In the genomic region with DNA sequence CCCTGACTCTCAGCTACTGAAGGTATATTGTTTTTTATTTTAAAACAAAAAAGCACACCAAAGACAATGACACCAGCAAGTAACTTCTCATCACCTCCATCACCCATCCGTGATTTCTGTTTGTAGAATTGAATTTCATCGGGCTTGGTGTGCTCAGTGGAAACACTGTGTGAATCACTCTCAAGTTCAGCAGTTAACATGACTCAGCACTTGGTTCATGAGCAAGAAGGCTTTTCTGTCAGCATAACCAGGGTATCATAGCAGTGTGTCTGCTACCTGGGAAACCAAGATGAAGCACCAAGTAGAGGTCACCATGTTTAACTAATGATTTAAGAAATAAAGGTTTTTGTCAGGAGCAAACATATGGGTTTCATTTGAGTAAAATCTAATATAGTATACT, we compare ENCODE assay signal across 12 cellular contexts.
A peak's percentile ranks its signal among the peaks of the same experiment; 100 is the strongest.
DNase-seq lines count a peak whose midpoint lies in the region; ATAC-seq and TF ChIP-seq lines count a peak whose summit lies in the region.
"Had no signal": no experiment of that assay in that cellular context is flagged by ENCODE, and none has a peak within 500 bp of the region (broad histone marks: within the 10 kb centered on the region; RNA-seq: fewer than 3 reads in every experiment).

No MANE protein-coding gene starts in this region.

- 25% methylated on average over 2 of the region's 2 CpGs for WGBS in mesenchymal stem cell
- 77 to 78% methylated on average over 2 of the region's 2 CpGs for WGBS in lower leg skin, 2 donors

- H3K36me3 ChIP-seq in mesenchymal stem cell (ENCODE audit: control insufficient read depth in 1 of 2, insufficient read depth in 2 of 2, low read depth in 1 of 2, low read length in 2 of 2) (no peaks in the 10 kb centered on the region), vagina (no peaks in the 10 kb centered on the region)
- H3K36me3 ChIP-seq: right atrium auricular region had no signal

- H3K4me1 ChIP-seq in mesenchymal stem cell (ENCODE audit: control insufficient read depth, insufficient read depth, low read depth, low read length) = peaks cover 3% of the 10 kb centered on the region
- no peaks in the 10 kb centered on the region for H3K4me1 ChIP-seq in vagina
- H3K4me1 ChIP-seq: right atrium auricular region had no signal

- no peaks in the 10 kb centered on the region for H3K79me1 ChIP-seq in mesenchymal stem cell (replicated peaks; ENCODE audit: low read length, poor library complexity, severe bottlenecking)

- no peak overlapping the region for H2BK12ac ChIP-seq in mesenchymal stem cell (ENCODE audit: low read length in 2 of 2)

- H3K9me3 ChIP-seq in mesenchymal stem cell (ENCODE audit: control insufficient read depth, low read length) = peaks cover 4% of the 10 kb centered on the region
- H3K9me3 ChIP-seq in vagina = no peaks in the 10 kb centered on the region
- H3K9me3 ChIP-seq: right atrium auricular region had no signal

- no peak overlapping the region for H2AK5ac ChIP-seq in mesenchymal stem cell (ENCODE audit: low read length, severe bottlenecking)

- no peak overlapping the region for H3K4me2 ChIP-seq in mesenchymal stem cell (ENCODE audit: low read length, poor library complexity, severe bottlenecking)

- no peak overlapping the region for H3K18ac ChIP-seq in mesenchymal stem cell (ENCODE audit: low read depth in 1 of 2, low read length in 2 of 2)

- no peak overlapping the region for H3K23ac ChIP-seq in mesenchymal stem cell (ENCODE audit: low read length in 2 of 2)

- DNase-seq in DMS 273 (lab: John Stamatoyannopoulos, UW; ENCODE audit: unreplicated experiment) = peak; percentile 10
- DNase-seq in DMS 273 treated with DMSO at 0.1 percent for 48 hours (lab: John Stamatoyannopoulos, UW) = no peak
- DNase-seq in M059J (ENCODE audit: low read depth) = peak; percentile 92
- peak; percentile 26 for DNase-seq in brain pericyte (ENCODE audit: low read depth, low spot score)
- peak; percentile 74 for DNase-seq in mesenchymal stem cell
- DNase-seq in vagina (ENCODE audit: extremely low spot score in 2 of 2) = no peak
- DNase-seq in lower leg skin (ENCODE audit: low spot score in 2 of 2) = no peak
- DNase-seq: NCI-H1048; NK-92 treated with Interleukin-12 subunit alpha and Interleukin-12 subunit beta, amount 100 ng/mL, for 24 hours had no signal

- H3K4ac ChIP-seq in mesenchymal stem cell (ENCODE audit: low read depth in 1 of 2, low read length in 2 of 2) = no peak overlapping the region

- H4K8ac ChIP-seq in mesenchymal stem cell (ENCODE audit: low read length) = no peak overlapping the region

- no peak overlapping the region for H2BK5ac ChIP-seq in mesenchymal stem cell (ENCODE audit: low read depth, low read length, poor library complexity, severe bottlenecking)

- TF ChIP-seq CTCF in vagina (IDR thresholded peaks at IDR 0.05) (no peak), lower leg skin (IDR thresholded peaks at IDR 0.05) (no peak)

- intact Hi-C loops in vagina (cut with DNase I) = no loop called here
- intact Hi-C loops in lower leg skin (cut with DNase I; ENCODE audit: low total_unique reads) = no loop called here

- H2AFZ ChIP-seq in mesenchymal stem cell (ENCODE audit: low read depth, low read length) = no peak overlapping the region

- no peaks in the 10 kb centered on the region for H3K27me3 ChIP-seq in mesenchymal stem cell (ENCODE audit: control insufficient read depth in 1 of 2, insufficient read depth in 1 of 2, low read length in 2 of 2)
- H3K27me3 ChIP-seq in vagina = no peaks in the 10 kb centered on the region
- H3K27me3 ChIP-seq: right atrium auricular region had no signal

- H2BK120ac ChIP-seq in mesenchymal stem cell (ENCODE audit: low read depth, low read length) = no peak overlapping the region

- no peak overlapping the region for H3K4me3 ChIP-seq in mesenchymal stem cell (ENCODE audit: insufficient read depth in 1 of 2, low read depth in 1 of 2, low read length in 2 of 2)
- H3K4me3 ChIP-seq in vagina = no peak overlapping the region
- no peak overlapping the region for H3K4me3 ChIP-seq in lower leg skin (ENCODE audit: low read depth, poor library complexity, severe bottlenecking)
- H3K4me3 ChIP-seq: right atrium auricular region had no signal

- no peak for ATAC-seq in GM21526 (IDR thresholded peaks at IDR 0.05; ENCODE audit: low FRiP score, unreplicated experiment)

- TF ChIP-seq POLR2A in vagina (IDR thresholded peaks at IDR 0.05) = no peak
- no peak for TF ChIP-seq POLR2A in lower leg skin (IDR thresholded peaks at IDR 0.05)

- no peak overlapping the region for H3K14ac ChIP-seq in mesenchymal stem cell (ENCODE audit: low read length in 2 of 2)

- peak overlapping the region; percentile 50 for H3K9ac ChIP-seq in mesenchymal stem cell (ENCODE audit: low read length)

- H3K27ac ChIP-seq in mesenchymal stem cell (ENCODE audit: low read length, poor library complexity, severe bottlenecking) (no peak overlapping the region), vagina (no peak overlapping the region)
- H3K27ac ChIP-seq: 22Rv1, right atrium auricular region had no signal

- H2BK15ac ChIP-seq in mesenchymal stem cell (ENCODE audit: low read depth, poor library complexity, severe bottlenecking) = no peak overlapping the region

- no peak overlapping the region for H4K91ac ChIP-seq in mesenchymal stem cell (ENCODE audit: low read length)

Comparison
In these comparisons a context has a peak if more than half of its experiments do, and no peak if none do; other contexts are left out.
1. DNase-seq: peak in DMS 273 (single experiment), M059J (single experiment), brain pericyte (single experiment) and mesenchymal stem cell (single experiment); none in DMS 273 treated with DMSO at 0.1 percent for 48 hours (single experiment), vagina (0 of 2) and lower leg skin (0 of 2).